In the genomic region with DNA sequence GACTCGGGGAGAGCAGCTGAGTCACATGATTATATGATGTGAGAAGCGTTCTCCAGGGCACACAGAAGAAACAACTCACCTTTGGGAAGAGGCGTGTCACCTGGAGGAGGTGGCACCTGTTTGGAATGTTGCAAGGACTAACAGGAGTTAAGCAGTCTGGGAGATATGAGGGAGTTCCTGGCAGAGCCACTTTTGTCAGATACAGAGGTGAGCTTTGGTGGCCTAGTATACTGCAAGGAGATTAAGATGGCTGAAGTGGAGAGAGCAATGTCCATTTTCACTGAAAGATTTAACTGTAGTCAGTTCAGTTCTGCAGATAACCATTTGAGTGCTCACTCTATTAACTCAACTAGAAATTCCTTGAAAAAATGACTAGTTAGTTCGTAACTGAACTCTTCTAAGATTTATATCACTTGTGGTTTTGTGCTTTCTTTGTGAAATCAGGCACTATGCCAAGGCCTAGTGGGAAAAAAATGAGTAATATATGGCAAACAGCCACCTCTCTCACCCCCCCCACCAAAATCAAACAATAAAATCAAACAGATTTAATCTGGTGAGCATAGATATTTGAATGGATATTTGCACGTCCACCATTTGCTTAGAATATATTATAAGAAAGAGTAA, we compare ENCODE assay signal across 8 cellular contexts.
DNase-seq lines count a peak whose midpoint lies in the region; ATAC-seq and TF ChIP-seq lines count a peak whose summit lies in the region.

No MANE protein-coding gene starts in this region.

- H3K27ac Mint-ChIP-seq in HFFc6: no peak overlapping the region; the same call in 1 of the 2 replicates

- no peaks in the 10 kb centered on the region for H3K36me3 ChIP-seq in aorta (ENCODE audit: control insufficient read depth in 1 of 2, insufficient read depth in 2 of 2, low read length in 1 of 2)

- H3K9me3 Mint-ChIP-seq in HFFc6: no peaks in the 10 kb centered on the region

- 67 to 68% methylated on average over 5 of the region's 5 CpGs for WGBS in aorta, 2 donors

- H3K9me3 ChIP-seq in aorta (ENCODE audit: control insufficient read depth, low read length): no peaks in the 10 kb centered on the region

- H3K4me1 Mint-ChIP-seq in HFFc6 (ENCODE audit: low read depth): peaks cover 23% of the 10 kb centered on the region

- H3K4me3 Mint-ChIP-seq in HFFc6: no peak overlapping the region

- H3K4me3 ChIP-seq in AG09309 (ENCODE audit: control insufficient read depth, low read depth, low read length) (no peak overlapping the region), aorta (ENCODE audit: low read length in 2 of 2) (no peak overlapping the region)

- no peaks in the 10 kb centered on the region for H3K27me3 Mint-ChIP-seq in HFFc6 (ENCODE audit: insufficient read depth)

- peaks cover 12% of the 10 kb centered on the region for H3K36me3 Mint-ChIP-seq in HFFc6 (ENCODE audit: low read depth)

- no peaks in the 10 kb centered on the region for H3K4me1 ChIP-seq in aorta (ENCODE audit: control insufficient read depth in 1 of 2, insufficient read depth in 2 of 2, low read length in 2 of 2)

- ATAC-seq in left colon (peak; percentile 73), aorta (ENCODE audit: low FRiP score) (no peak), GM18861 (IDR thresholded peaks at IDR 0.05; ENCODE audit: unreplicated experiment) (no peak), GM21367 (IDR thresholded peaks at IDR 0.05; ENCODE audit: unreplicated experiment) (no peak), GM18868 (IDR thresholded peaks at IDR 0.05; ENCODE audit: unreplicated experiment) (no peak)

- no peaks in the 10 kb centered on the region for H3K27me3 ChIP-seq in aorta (ENCODE audit: control insufficient read depth in 1 of 2, insufficient read depth in 2 of 2, low read length in 1 of 2)

- H3K27ac ChIP-seq in VCaP (peak overlapping the region; percentile 54; the same call in 1 of the 2 replicates), aorta (ENCODE audit: low read depth in 1 of 2, low read length in 2 of 2) (no peak overlapping the region)

- intact Hi-C loops in left colon (cut with DNase I, micrococcal nuclease) (no loop called here), aorta (cut with DNase I) (no loop called here)

- no peak for TF ChIP-seq CTCF in AG09309 (IDR thresholded peaks at IDR 0.05; ENCODE audit: control insufficient read depth, insufficient read depth, low read depth, low read length, missing control alignments)
- TF ChIP-seq CTCF in HFFc6 (IDR thresholded peaks at IDR 0.05): no peak
- TF ChIP-seq CTCF in VCaP (conservative IDR thresholded peaks at IDR 0.05): no peak

- DNase-seq in AG09309 (ENCODE audit: low read depth) (peak; percentile 28), HFFc6 (peak; percentile 60), left colon (peak in 1 of 2 donors; percentile 5), aorta (no peak)

Comparison
In these comparisons a context has a peak if more than half of its experiments do, and no peak if none do; other contexts are left out.
1. DNase-seq: peak in AG09309 (single experiment) and HFFc6 (single experiment); none in aorta (0 of 2).